Comparison of ENCODE assay signal across 10 cellular contexts in the genomic region with DNA sequence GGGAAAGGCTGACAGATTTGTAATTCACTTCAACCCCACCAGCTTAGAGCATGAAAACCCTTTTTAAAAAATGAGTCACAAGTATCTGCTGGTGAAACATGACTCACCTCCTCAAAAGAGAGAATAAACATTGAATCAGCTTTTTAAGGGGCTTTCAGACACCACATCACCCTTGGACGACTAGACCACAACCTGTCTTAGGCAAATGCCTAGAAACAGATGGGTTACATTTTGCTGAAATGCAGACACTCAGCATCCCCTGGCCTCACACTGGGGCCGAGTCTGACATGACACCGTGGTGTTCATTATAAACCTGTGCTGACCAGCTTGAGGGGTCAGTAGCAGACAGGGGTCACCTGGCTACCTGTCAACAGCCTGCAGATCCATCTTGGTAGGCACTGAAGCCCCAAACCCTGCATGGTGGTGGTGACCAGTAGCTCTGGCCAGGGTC.
DNase-seq lines count a peak whose midpoint lies in the region; ATAC-seq and TF ChIP-seq lines count a peak whose summit lies in the region.
"Had no signal": no experiment of that assay in that cellular context is flagged by ENCODE, and none has a peak within 500 bp of the region (broad histone marks: within the 10 kb centered on the region; RNA-seq: fewer than 3 reads in every experiment).

No MANE protein-coding gene starts in this region.

- H3K27me3 ChIP-seq in foreskin keratinocyte, result peaks cover 3% of the 10 kb centered on the region

- no peak for TF ChIP-seq POLR2A in NB4 (IDR thresholded peaks at IDR 0.05; ENCODE audit: extremely low read depth, insufficient read length)

- DNase-seq in Daoy (ENCODE audit: low read depth) (peak; percentile 53), NB4 (ENCODE audit: low read depth) (peak; percentile 25), foreskin keratinocyte (peak; percentile 74 to 76), SHP77 treated with DMSO at 0.1 percent for 48 hours (lab: John Stamatoyannopoulos, UW) (no peak)
- DNase-seq in effector CD8-positive, alpha-beta T cell (lab: John Stamatoyannopoulos, UW), result no peak

- TF ChIP-seq CTCF in NB4 (IDR thresholded peaks at IDR 0.05; ENCODE audit: low read depth, low read length) (no peak), foreskin keratinocyte (conservative IDR thresholded peaks at IDR 0.05) (no peak)

- no peak overlapping the region for H3K27ac ChIP-seq in foreskin keratinocyte
- H3K27ac ChIP-seq: HL-60, neutrophil had no signal

- H3K4me1 ChIP-seq in foreskin keratinocyte, result peaks cover 7% of the 10 kb centered on the region

- no peak overlapping the region for H3K4me3 ChIP-seq in NB4 (ENCODE audit: low read depth, low read length)

- peak; percentile 77 for ATAC-seq in GM21447 (IDR thresholded peaks at IDR 0.05; ENCODE audit: unreplicated experiment)
- ATAC-seq in foreskin keratinocyte, result peak; percentile 91
- ATAC-seq in GM21737 (IDR thresholded peaks at IDR 0.05; ENCODE audit: unreplicated experiment), result no peak
- no peak for ATAC-seq in HG03280 (IDR thresholded peaks at IDR 0.05; ENCODE audit: unreplicated experiment)

Comparison
In these comparisons a context has a peak if more than half of its experiments do, and no peak if none do; other contexts are left out.
1. DNase-seq: peak in Daoy (single experiment), NB4 (single experiment) and foreskin keratinocyte (2 of 2); none in effector CD8-positive, alpha-beta T cell (single experiment) and SHP77 treated with DMSO at 0.1 percent for 48 hours (single experiment).
2. ATAC-seq: peak in GM21447 (single experiment) and foreskin keratinocyte (single experiment); none in GM21737 (single experiment) and HG03280 (single experiment).